24 cellular contexts compared by ENCODE assay signal in the genomic region with DNA sequence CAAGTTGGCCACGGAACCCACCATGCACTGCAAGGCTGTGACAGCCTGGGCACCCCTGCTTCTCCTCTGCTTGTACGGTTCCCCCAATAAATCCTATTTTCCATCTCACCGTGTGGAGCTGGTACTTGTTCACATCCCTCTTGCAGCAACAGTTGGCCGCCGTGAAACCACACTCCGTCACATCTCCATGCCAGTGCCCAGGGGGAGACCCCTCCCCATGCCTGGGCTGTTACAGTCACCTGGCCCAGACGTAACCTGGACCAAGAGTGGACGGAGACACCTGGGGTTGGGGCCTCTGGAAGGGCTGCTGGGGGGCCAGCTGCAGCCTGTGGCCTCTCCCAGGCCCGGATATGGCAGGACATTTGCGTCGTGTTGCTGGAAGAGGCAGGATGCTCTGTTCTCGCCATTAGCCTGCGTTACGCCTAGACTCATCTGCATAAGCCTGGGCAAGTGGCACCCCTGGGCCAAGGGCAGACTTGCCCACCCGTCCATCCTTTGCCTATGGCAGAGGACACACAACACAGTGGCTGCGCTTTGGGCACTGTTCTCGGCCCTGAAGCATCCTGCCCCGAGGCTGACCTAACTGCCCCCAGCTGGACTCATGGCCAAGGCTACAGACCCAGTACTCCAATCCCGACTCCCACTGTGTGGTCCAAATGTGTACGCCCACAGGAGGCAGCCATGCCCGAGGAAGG. TPM values are rescaled to one million over a fixed set of nuclear protein-coding genes. Genes with fewer than 3 reads are reported as not detected.
DNase-seq lines count a peak whose midpoint lies in the region; ATAC-seq, FAIRE-seq and TF ChIP-seq lines count a peak whose summit lies in the region.
"Had no signal": no experiment of that assay in that cellular context is flagged by ENCODE, and none has a peak within 500 bp of the region (broad histone marks: within the 10 kb centered on the region; RNA-seq: fewer than 3 reads in every experiment).

No MANE protein-coding gene starts in this region.

- CTCF ChIA-PET in A549 (lab: Yijun Ruan, JAX) (interaction anchor here (0.6 to 19.4 kb wide), 5 partner anchors 12 to 473 kb away, joined by 3 to 190 read pairs (median 23); a partner anchor contains a TSS), HEK293 (lab: Yijun Ruan, JAX) (interaction anchor here (1.6 to 1.7 kb wide), 2 partner anchors 11 to 82 kb away, joined by 5 to 7 read pairs; no protein-coding TSS in a partner anchor)

- ATAC-seq in A549 (peak; percentile 9 to 22; a peak in 1 of 6 replicates), GM21576 (IDR thresholded peaks at IDR 0.05; ENCODE audit: unreplicated experiment) (no peak), GM19463 (IDR thresholded peaks at IDR 0.05; ENCODE audit: unreplicated experiment) (no peak)
- ATAC-seq: HCT116 had no signal

- H3K4me3 ChIP-seq in A549, result no peak overlapping the region
- H3K4me3 ChIP-seq in HEK293 (ENCODE audit: low read depth, low read length), result no peak overlapping the region
- H3K4me3 ChIP-seq in MG63, result no peak overlapping the region
- H3K4me3 ChIP-seq: BLaER1 treated with 17β-estradiol and CSF1 and Interleukin-3, amounts not matched to agents 10 nM and 100 nM; GM12878; PC-9; SJSA1 had no signal

- no peak for TF ChIP-seq POLR2A in A549 (IDR thresholded peaks at IDR 0.05; ENCODE audit: low read length)

- H3K27me3 ChIP-seq in MG63, result no peaks in the 10 kb centered on the region

- H3K27ac ChIP-seq in A549, result no peak overlapping the region
- H3K27ac ChIP-seq in HEK293 (ENCODE audit: extremely low read depth, low read depth, low read length), result no peak overlapping the region
- H3K27ac ChIP-seq: PC-9, SJSA1 had no signal

- no peak overlapping the region for H3K4me2 ChIP-seq in A549
- H3K4me2 ChIP-seq: PC-9 had no signal

- DNase-seq in A549 (ENCODE audit: low read depth in 1 of 2, low spot score in 1 of 2), result no peak
- peak; percentile 48 for DNase-seq in islet precursor cell
- DNase-seq in posterior vena cava (ENCODE audit: low spot score), result peak; percentile 77
- DNase-seq in MG63, result no peak
- DNase-seq in ureter (ENCODE audit: low spot score), result no peak
- DNase-seq: CD4-positive, alpha-beta T cell; EL; GDM1; KG1; MM.1S; NCI-H2029; NCI-H2227 treated with DMSO at 0.1 percent for 48 hours; NCI-H526 treated with DMSO at 0.1 percent for 48 hours; PC-9; Right ventricle myocardium superior; RPMI8226 had no signal

- no peak for TF ChIP-seq EP300 in A549 (IDR thresholded peaks at IDR 0.05)

- H3K4me1 ChIP-seq in A549, result no peaks in the 10 kb centered on the region
- no peaks in the 10 kb centered on the region for H3K4me1 ChIP-seq in HEK293 (ENCODE audit: control insufficient read depth, insufficient read depth, low read length)
- H3K4me1 ChIP-seq: SJSA1 had no signal

- FAIRE-seq in A549 (lab: Jason Lieb, UNC), result no peak
- FAIRE-seq: GM12878, H1 had no signal

- H3K36me3 ChIP-seq in HEK293 (ENCODE audit: control insufficient read depth in 2 of 2, insufficient read depth in 1 of 2, low read length in 2 of 2) (peaks cover 0 to 16% of the 10 kb centered on the region in 2 experiments; a peak in 2 of 3 replicates), MG63 (peaks cover 14% of the 10 kb centered on the region)
- H3K36me3 ChIP-seq: SJSA1 had no signal

- TF ChIP-seq CTCF in A549 (IDR thresholded peaks at IDR 0.05) (no peak), HEK293 (tag by site-specific recombination; IDR thresholded peaks at IDR 0.05) (no peak)

- H3K9me3 ChIP-seq in A549, result no peaks in the 10 kb centered on the region
- H3K9me3 ChIP-seq in HEK293 (ENCODE audit: control insufficient read depth, insufficient read depth, low read depth, low read length), result no peaks in the 10 kb centered on the region
- no peaks in the 10 kb centered on the region for H3K9me3 ChIP-seq in MG63
- H3K9me3 ChIP-seq: SJSA1 had no signal

- intact Hi-C loops in posterior vena cava (cut with DNase I), result loop anchor here in 1 of 2 donors (5.0 kb wide), 1 partner anchor 812 kb away; no protein-coding TSS in a partner anchor

- no peak for TF ChIP-seq RAD21 in A549 (conservative IDR thresholded peaks at IDR 0.05 in 1 of 2, IDR thresholded peaks at IDR 0.05 in 1 of 2)

- POLR2A ChIA-PET in A549 (lab: Yijun Ruan, JAX) (no interaction called here), HEK293 (lab: Yijun Ruan, JAX) (no interaction called here)

- 91% methylated on average over 16 of the region's 21 CpGs for WGBS in A549 (ENCODE audit: missing lambda C conversion rate)

TF ChIP-seq in A549, 52 proteins besides CTCF, POLR2A, EP300 and RAD21:
- TF ChIP-seq TFCP2L1 (CRISPR knock-in tag; IDR thresholded peaks at IDR 0.05), result no peak
- no peak for TF ChIP-seq ZC3H11A (IDR thresholded peaks at IDR 0.05)
- no peak for TF ChIP-seq CEBPB (IDR thresholded peaks at IDR 0.05)
- no peak for TF ChIP-seq JUNB (IDR thresholded peaks at IDR 0.05)

TF ChIP-seq in HEK293, 187 proteins besides CTCF, POLR2A, EP300 and RAD21:
- no peak for TF ChIP-seq ZEB2 (tag by site-specific recombination; IDR thresholded peaks at IDR 0.05)
- TF ChIP-seq ZNF341 (tag by site-specific recombination; IDR thresholded peaks at IDR 0.05; ENCODE audit: low read depth), result no peak
- TF ChIP-seq ZNF776 (tag by site-specific recombination; IDR thresholded peaks at IDR 0.05; ENCODE audit: borderline replicate concordance), result no peak
- TF ChIP-seq SCRT1 (tag by site-specific recombination; IDR thresholded peaks at IDR 0.05; ENCODE audit: borderline replicate concordance), result peak; percentile 64; the same call in 1 of the 2 replicates
- TF ChIP-seq HOXD13 (CRISPR knock-in tag; IDR thresholded peaks at IDR 0.05; ENCODE audit: borderline replicate concordance), result no peak
- peak; percentile 86 for TF ChIP-seq SCRT2 (tag by site-specific recombination; IDR thresholded peaks at IDR 0.05)
- TF ChIP-seq YY1 (tag by site-specific recombination; IDR thresholded peaks at IDR 0.05), result no peak

RNA-seq across cellular contexts. Expression of a gene that starts 14.2 kb away (rescaled TPM):
- polyA plus RNA-seq in A549 (2011; rRNA removed), result 0.28 and 0.35 TPM in 2 replicates
- polyA plus RNA-seq in A549 (2012; cell fraction: cytosol; rRNA removed), result 1.9 and 3.0 TPM in 2 replicates
- 7.3 and 11.0 TPM in 2 replicates for polyA plus RNA-seq in A549 (2012; cell fraction: nucleus; rRNA removed)
- polyA plus RNA-seq in A549 (2017; fragmentation: RNase III; extraction: RNeasy Plus Mini Kit Qiagen cat#74134 plus additional on column Dnase treatment), result 1.4 to 1.6 TPM (median 1.5 TPM) in 3 replicates
- polyA minus RNA-seq in A549 (2011; rRNA and poly(A)+ RNA removed), result 0.15 TPM in 1 of 2 replicates, not detected in the other
- not detected for total RNA-seq in posterior vena cava
- 0.26 and 1.0 TPM in 2 replicates for total RNA-seq in MG63 (2014; rRNA removed; shearing (Covaris generic); ENCODE audit: low replicate concordance)
- not detected for total RNA-seq in ureter
- total RNA-seq: CD4-positive, alpha-beta T cell; Right ventricle myocardium superior; SJSA1 had no signal

RNA-seq across cellular contexts. Expression of a gene that starts 19.3 kb away (rescaled TPM):
- 8.0 and 9.0 TPM in 2 replicates for polyA plus RNA-seq in A549 (2011; rRNA removed)
- polyA plus RNA-seq in A549 (2012; cell fraction: cytosol; rRNA removed), result 22.4 and 35.8 TPM in 2 replicates
- polyA plus RNA-seq in A549 (2012; cell fraction: nucleus; rRNA removed), result 57.2 and 62.4 TPM in 2 replicates
- polyA plus RNA-seq in A549 (2017; fragmentation: RNase III; extraction: RNeasy Plus Mini Kit Qiagen cat#74134 plus additional on column Dnase treatment), result 17.5 to 18.6 TPM (median 18.5 TPM) in 3 replicates
- polyA minus RNA-seq in A549 (2011; rRNA and poly(A)+ RNA removed), result 7.6 and 9.4 TPM in 2 replicates
- total RNA-seq in posterior vena cava, result 1 to 10 TPM; 2.5 to 5.4 TPM
- total RNA-seq in MG63 (2014; rRNA removed; shearing (Covaris generic); ENCODE audit: low replicate concordance), result 23.5 and 38.1 TPM in 2 replicates
- 4.5 TPM for total RNA-seq in ureter

RNA-seq across cellular contexts. Expression of a gene that starts 30.4 kb away (rescaled TPM):
- polyA plus RNA-seq in A549 (2011; rRNA removed) (8.4 and 10.5 TPM in 2 replicates), A549 (2017; fragmentation: RNase III; extraction: RNeasy Plus Mini Kit Qiagen cat#74134 plus additional on column Dnase treatment) (50.5 to 55.2 TPM (median 52.5 TPM) in 3 replicates)
- 76.4 and 102 TPM in 2 replicates for polyA plus RNA-seq in A549 (2012; cell fraction: cytosol; rRNA removed)
- polyA plus RNA-seq in A549 (2012; cell fraction: nucleus; rRNA removed), result 250 and 385 TPM in 2 replicates
- polyA minus RNA-seq in A549 (2011; rRNA and poly(A)+ RNA removed), result 3.4 and 5.8 TPM in 2 replicates
- total RNA-seq in posterior vena cava (1 to 10 TPM in 1 of 2 donors, under 1 TPM in 1; 0.76 to 1.6 TPM), ureter (2.2 TPM)
- total RNA-seq in MG63 (2014; rRNA removed; shearing (Covaris generic); ENCODE audit: low replicate concordance), result 12.0 and 30.3 TPM in 2 replicates

RNA-seq across cellular contexts. Expression of a gene that starts 38.1 kb away (rescaled TPM):
- polyA plus RNA-seq in A549 (2011; rRNA removed), result 9.3 and 10.6 TPM in 2 replicates
- polyA plus RNA-seq in A549 (2012; cell fraction: cytosol; rRNA removed), result 25.4 and 33.8 TPM in 2 replicates
- 108 and 114 TPM in 2 replicates for polyA plus RNA-seq in A549 (2012; cell fraction: nucleus; rRNA removed)
- polyA plus RNA-seq in A549 (2017; fragmentation: RNase III; extraction: RNeasy Plus Mini Kit Qiagen cat#74134 plus additional on column Dnase treatment), result 20.5 to 22.5 TPM (median 22.3 TPM) in 3 replicates
- polyA minus RNA-seq in A549 (2011; rRNA and poly(A)+ RNA removed), result 6.8 and 12.8 TPM in 2 replicates
- total RNA-seq in posterior vena cava, result 10 to 100 TPM; 31.0 to 37.7 TPM
- total RNA-seq in MG63 (2014; rRNA removed; shearing (Covaris generic); ENCODE audit: low replicate concordance), result 112 and 126 TPM in 2 replicates
- total RNA-seq in ureter, result 39.6 TPM

Comparison
In these comparisons a context has a peak if more than half of its experiments do, and no peak if none do; other contexts are left out.
1. ATAC-seq: peak in A549 (2 of 2); none in GM21576 (single experiment) and GM19463 (single experiment).
2. DNase-seq: peak in islet precursor cell (single experiment) and posterior vena cava (single experiment); none in A549 (0 of 2), MG63 (single experiment) and ureter (single experiment).